Comparison of ENCODE assay signal across 18 cellular contexts in genomic region chr2:17792515-17792914, GRCh38. TPM values are rescaled to one million over a fixed set of nuclear protein-coding genes. Genes with fewer than 3 reads are reported as not detected.
DNase-seq lines count a peak whose midpoint lies in the region; ATAC-seq and TF ChIP-seq lines count a peak whose summit lies in the region.
"Had no signal": no experiment of that assay in that cellular context is flagged by ENCODE, and none has a peak within 500 bp of the region (broad histone marks: within the 10 kb centered on the region; RNA-seq: fewer than 3 reads in every experiment).

No MANE protein-coding gene starts in this region.

- no peak overlapping the region for H2AFZ ChIP-seq in smooth muscle cell (ENCODE audit: low read depth)

- 29% methylated on average over 1 of the region's 1 CpG for WGBS in smooth muscle cell (ENCODE audit: low lambda C conversion rate)

- TF ChIP-seq CTCF in smooth muscle cell (IDR thresholded peaks at IDR 0.05; ENCODE audit: borderline replicate concordance, insufficient read depth, poor library complexity, severe bottlenecking) (no peak), dorsolateral prefrontal cortex (IDR thresholded peaks at IDR 0.05 in 54 of 56, conservative IDR thresholded peaks at IDR 0.05 in 2 of 56; ENCODE audit: low read depth in 1 of 56, partially characterized antibody in 56 of 56) (no peak)

- no peak overlapping the region for H3K9ac ChIP-seq in smooth muscle cell (ENCODE audit: low read depth)

- no peaks in the 10 kb centered on the region for H3K79me2 ChIP-seq in smooth muscle cell (ENCODE audit: low read depth)

- H3K27me3 ChIP-seq in smooth muscle cell (ENCODE audit: low read depth): no peaks in the 10 kb centered on the region
- H3K27me3 ChIP-seq in dorsolateral prefrontal cortex: no peaks in the 10 kb centered on the region
- H3K27me3 ChIP-seq: left lung, right lobe of liver, suprapubic skin had no signal

- ATAC-seq in HG03103 (IDR thresholded peaks at IDR 0.05; ENCODE audit: low read depth, unreplicated experiment): peak; percentile 38
- no peak for ATAC-seq in activated CD4-positive, CD25-positive, alpha-beta regulatory T cell treated with anti-CD3 and anti-CD28 coated beads, Interleukin-2, amount 50 U/mL, for 24 hours
- ATAC-seq: activated CD8-positive, alpha-beta T cell treated with anti-CD3 and anti-CD28 coated beads for 36 hours; CD8-positive, alpha-beta T cell; left lung; right lobe of liver had no signal

- H3K27ac ChIP-seq in smooth muscle cell (ENCODE audit: low read depth): no peak overlapping the region
- H3K27ac ChIP-seq in dorsolateral prefrontal cortex: no peak overlapping the region
- H3K27ac ChIP-seq: left lung, right lobe of liver, suprapubic skin had no signal

- no peaks in the 10 kb centered on the region for H3K9me3 ChIP-seq in smooth muscle cell (replicated peaks; ENCODE audit: low read depth)
- H3K9me3 ChIP-seq: left lung, right lobe of liver, suprapubic skin had no signal

- no peak overlapping the region for H3K4me3 ChIP-seq in smooth muscle cell
- no peak overlapping the region for H3K4me3 ChIP-seq in dorsolateral prefrontal cortex
- H3K4me3 ChIP-seq: left lung, right lobe of liver, suprapubic skin had no signal

- no peaks in the 10 kb centered on the region for H4K20me1 ChIP-seq in smooth muscle cell (ENCODE audit: low read depth)

- intact Hi-C loops in dorsolateral prefrontal cortex (cut with DNase I): no loop called here

- H3K4me1 ChIP-seq in smooth muscle cell (ENCODE audit: low read depth): peaks cover 13% of the 10 kb centered on the region
- H3K4me1 ChIP-seq: right lobe of liver, suprapubic skin had no signal

- peaks cover 18% of the 10 kb centered on the region for H3F3A ChIP-seq in smooth muscle cell (ENCODE audit: low read depth)

- peak overlapping the region; percentile 53 for H3K4me2 ChIP-seq in smooth muscle cell

- no peaks in the 10 kb centered on the region for H3K36me3 ChIP-seq in smooth muscle cell (ENCODE audit: low read depth)
- H3K36me3 ChIP-seq: left lung, right lobe of liver, suprapubic skin had no signal

- DNase-seq in stimulated activated CD4-positive, alpha-beta T cell treated with anti-CD3 and anti-CD28 coated beads, Interleukin-15, amount 100 ng/mL, for 24 hours: peak; percentile 7
- no peak for DNase-seq in stimulated activated CD4-positive, alpha-beta T cell treated with anti-CD3 and anti-CD28 coated beads, Interleukin-12 subunit alpha, Interleukin-12 subunit beta, amount 100 ng/mL, for 4 hours
- peak; percentile 19 for DNase-seq in SW480 (ENCODE audit: low spot score)
- DNase-seq in smooth muscle cell (lab: John Stamatoyannopoulos, UW; ENCODE audit: unreplicated experiment): no peak
- DNase-seq in dorsolateral prefrontal cortex: no peak
- DNase-seq in middle frontal gyrus (ENCODE audit: extremely low spot score, low spot score): no peak
- DNase-seq: activated CD8-positive, alpha-beta T cell treated with anti-CD3 and anti-CD28 coated beads for 36 hours; CD8-positive, alpha-beta T cell; EL; left lung; right lobe of liver; stimulated activated CD4-positive, alpha-beta T cell treated with anti-CD3 and anti-CD28 coated beads, Interleukin-2, amount 100 ng/mL, for 48 hours had no signal

RNA-seq across cellular contexts. Expression of gene MSGN1, which starts 23.7 kb away (rescaled TPM):
- total RNA-seq in smooth muscle cell: not detected in 2 replicates
- 0.56 TPM in 1 of 2 replicates, not detected in the other for polyA plus RNA-seq in smooth muscle cell
- total RNA-seq in dorsolateral prefrontal cortex: not detected
- total RNA-seq: activated CD8-positive, alpha-beta T cell treated with anti-CD3 and anti-CD28 coated beads for 36 hours; activated T-helper 1 cell treated with anti-CD3 and anti-CD28 coated beads, Interleukin-12 subunit alpha, Interleukin-12 subunit beta, Interleukin-2, Interleukin-4 antibody, amounts not matched to agents 30 ng/mL and 10 ng/mL and 1 ng/mL, durations not matched to agents 14 hours and 24 hours and 36 hours; CD8-positive, alpha-beta T cell; HFFc6; left lung; omental fat pad; right lobe of liver; suprapubic skin had no signal

RNA-seq across cellular contexts. Expression of gene GEN1, which starts 38.6 kb away (rescaled TPM):
- total RNA-seq in smooth muscle cell: 6.7 and 8.2 TPM in 2 replicates
- polyA plus RNA-seq in smooth muscle cell: 1.1 and 2.2 TPM in 2 replicates
- 10 to 100 TPM in 10 of 120 experiments, 1 to 10 TPM in 110; 2.6 to 17.6 (median 6.4) TPM for total RNA-seq in dorsolateral prefrontal cortex

RNA-seq across cellular contexts. Expression of gene SMC6, which starts 38.9 kb away (rescaled TPM):
- total RNA-seq in smooth muscle cell: 18.1 and 27.2 TPM in 2 replicates
- polyA plus RNA-seq in smooth muscle cell: 11.2 and 14.7 TPM in 2 replicates
- total RNA-seq in dorsolateral prefrontal cortex: 10 to 100 TPM; 13.7 to 31.3 (median 22.0) TPM

Comparison
In these comparisons a context has a peak if more than half of its experiments do, and no peak if none do; other contexts are left out.
1. DNase-seq: peak in stimulated activated CD4-positive, alpha-beta T cell treated with anti-CD3 and anti-CD28 coated beads, Interleukin-15, amount 100 ng/mL, for 24 hours (single experiment) and SW480 (single experiment); none in stimulated activated CD4-positive, alpha-beta T cell treated with anti-CD3 and anti-CD28 coated beads, Interleukin-12 subunit alpha, Interleukin-12 subunit beta, amount 100 ng/mL, for 4 hours (single experiment), smooth muscle cell (single experiment), dorsolateral prefrontal cortex (0 of 10) and middle frontal gyrus (single experiment).